ENCODE assay signal across 25 cellular contexts in genomic region chr1:240338837-240339236, GRCh38.
"Had no signal": no experiment of that assay in that cellular context is flagged by ENCODE, and none has a peak within 500 bp of the region (broad histone marks: within the 10 kb centered on the region; RNA-seq: fewer than 3 reads in every experiment).

No MANE protein-coding gene starts in this region.

- H3K36me3 ChIP-seq: esophagus squamous epithelium, gastrocnemius medialis, left lung, neutrophil, ovary, sigmoid colon, tibial artery had no signal

- H3K4me3 ChIP-seq: esophagus squamous epithelium, gastrocnemius medialis, left lung, lung, mucosa of descending colon, ovary, sigmoid colon, tibial artery had no signal

- H3K27me3 ChIP-seq: esophagus squamous epithelium, gastrocnemius medialis, left lung, neutrophil, ovary, sigmoid colon, tibial artery had no signal

- ATAC-seq: activated CD4-positive, alpha-beta T cell treated with anti-CD3 and anti-CD28 coated beads for 36 hours; activated naive CD4-positive, alpha-beta T cell treated with anti-CD3 and anti-CD28 coated beads, Interleukin-2, amount 50 U/mL, for 72 hours; activated T-cell treated with anti-CD3 and anti-CD28 coated beads, Interleukin-2, amount 50 U/mL, for 72 hours; gastrocnemius medialis; left lung; mucosa of descending colon; stimulated activated effector memory CD8-positive, alpha-beta T cell treated with anti-CD3 and anti-CD28 coated beads, Interleukin-12 subunit alpha, Interleukin-12 subunit beta, amount 100 ng/mL, for 72 hours had no signal

- H3K9me3 ChIP-seq: esophagus squamous epithelium, gastrocnemius medialis, left lung, mucosa of descending colon, neutrophil, ovary, sigmoid colon, tibial artery had no signal

- H3K4me1 ChIP-seq: esophagus squamous epithelium, gastrocnemius medialis, left lung, tibial artery had no signal

- DNase-seq: activated CD4-positive, alpha-beta T cell treated with anti-CD3 and anti-CD28 coated beads for 36 hours; activated CD4-positive, CD25-positive, alpha-beta regulatory T cell; activated naive CD4-positive, alpha-beta T cell; activated T-cell treated with anti-CD3 and anti-CD28 coated beads for 4 hours; activated T-cell treated with anti-CD3 and anti-CD28 coated beads, Interleukin-2, amount 50 U/mL, for 72 hours; effector CD8-positive, alpha-beta T cell; esophagus squamous epithelium; gastrocnemius medialis; glutamatergic neuron; left lung; mucosa of descending colon; ovary; sigmoid colon; small intestine; stimulated activated CD4-positive, alpha-beta T cell treated with anti-CD3 and anti-CD28 coated beads, Interleukin-4, amount 100 ng/mL, for 24 hours; T-helper 1 cell; tibial artery had no signal

- H3K27ac ChIP-seq: epithelial cell of prostate, gastrocnemius medialis, left lung, neutrophil, ovary, tibial artery had no signal

- FAIRE-seq: bronchial epithelial cell, endometrium, islet of Langerhans, small intestine had no signal
